In the genomic region with DNA sequence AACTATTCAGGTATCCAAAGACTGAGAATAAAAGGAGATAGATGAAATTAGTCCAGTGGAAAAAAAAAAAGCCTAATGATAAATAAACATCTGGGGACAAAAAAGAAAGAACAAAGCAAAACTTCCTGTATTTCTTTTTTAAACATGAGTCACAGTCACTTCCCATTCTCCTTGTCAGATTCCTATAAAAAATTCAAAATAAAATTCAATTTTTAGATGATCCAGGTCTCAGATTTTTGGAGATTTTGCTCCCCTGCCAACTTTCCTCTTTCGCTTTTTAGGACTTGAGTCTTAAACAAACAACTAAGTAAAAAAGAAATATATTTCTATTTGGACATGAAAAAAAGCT, we compare ENCODE assay signal across 17 cellular contexts.
"Had no signal": no experiment of that assay in that cellular context is flagged by ENCODE, and none has a peak within 500 bp of the region (broad histone marks: within the 10 kb centered on the region; RNA-seq: fewer than 3 reads in every experiment).

No MANE protein-coding gene starts in this region.

- DNase-seq: activated CD4-positive, alpha-beta T cell treated with anti-CD3 and anti-CD28 coated beads for 1 hour; activated CD4-positive, alpha-beta T cell treated with anti-CD3 and anti-CD28 coated beads, Interleukin-2, amount 50 U/mL, for 48 hours; activated CD8-positive, alpha-beta memory T cell treated with anti-CD3 and anti-CD28 coated beads, Interleukin-2, amount 10 ng/mL, durations not matched to agents 7 days and 5 days; activated effector memory CD4-positive, alpha-beta T cell treated with Interleukin-2 at 50 U/mL for 16 hours; activated T-cell treated with anti-CD3 and anti-CD28 coated beads, Interleukin-2, amount 50 U/mL, for 24 hours; amniotic stem cell; brain microvascular endothelial cell; cerebellar nuclear complex; esophagus squamous epithelium; foreskin fibroblast; glutamatergic neuron; islet precursor cell; left ventricle myocardium superior; T-helper 9 cell; tibial artery had no signal

- H3K9me3 ChIP-seq: esophagus squamous epithelium, tibial artery had no signal

- H3K79me2 ChIP-seq: parathyroid adenoma had no signal

- H3K27me3 ChIP-seq: brain microvascular endothelial cell, esophagus squamous epithelium, tibial artery had no signal

- H3K27ac ChIP-seq: brain microvascular endothelial cell, parathyroid adenoma, skin epidermis, tibial artery had no signal

- H3K4me1 ChIP-seq: parathyroid adenoma had no signal

- H2AFZ ChIP-seq: parathyroid adenoma had no signal

- H3K36me3 ChIP-seq: brain microvascular endothelial cell, tibial artery had no signal

- H3K4me3 ChIP-seq: esophagus squamous epithelium, skin epidermis, tibial artery had no signal

- ATAC-seq: activated CD8-positive, alpha-beta memory T cell treated with anti-CD3 and anti-CD28 coated beads, Interleukin-2, amount 10 ng/mL, durations not matched to agents 7 days and 5 days had no signal

- H3K9ac ChIP-seq: parathyroid adenoma had no signal
